1 cellular context compared by ENCODE assay signal in genomic region chr13:20141238-20142018, GRCh38.
TF ChIP-seq lines count a peak whose summit lies in the region.

No MANE protein-coding gene starts in this region.

TF ChIP-seq in IMR-90, 13 proteins besides CTCF, POLR2A, EP300 and RAD21:
- TF ChIP-seq CHD1 (IDR thresholded peaks at IDR 0.05; ENCODE audit: low read depth, low read length) (no peak), MXI1 (IDR thresholded peaks at IDR 0.05; ENCODE audit: borderline replicate concordance, low read depth, low read length) (no peak), MAZ (IDR thresholded peaks at IDR 0.05; ENCODE audit: borderline replicate concordance, low read depth, low read length) (no peak), RFX5 (IDR thresholded peaks at IDR 0.05; ENCODE audit: low read depth, low read length) (no peak), SMC3 (IDR thresholded peaks at IDR 0.05; ENCODE audit: low read depth, low read length) (no peak), NFE2L2 (IDR thresholded peaks at IDR 0.05; ENCODE audit: low read depth, low read length) (no peak), CEBPB (IDR thresholded peaks at IDR 0.05; ENCODE audit: low read depth, low read length) (no peak), RCOR1 (IDR thresholded peaks at IDR 0.05; ENCODE audit: insufficient replicate concordance, low read length) (no peak), MAFK (IDR thresholded peaks at IDR 0.05; ENCODE audit: low read depth, low read length) (no peak)
